21 cellular contexts compared by ENCODE assay signal in the genomic region with DNA sequence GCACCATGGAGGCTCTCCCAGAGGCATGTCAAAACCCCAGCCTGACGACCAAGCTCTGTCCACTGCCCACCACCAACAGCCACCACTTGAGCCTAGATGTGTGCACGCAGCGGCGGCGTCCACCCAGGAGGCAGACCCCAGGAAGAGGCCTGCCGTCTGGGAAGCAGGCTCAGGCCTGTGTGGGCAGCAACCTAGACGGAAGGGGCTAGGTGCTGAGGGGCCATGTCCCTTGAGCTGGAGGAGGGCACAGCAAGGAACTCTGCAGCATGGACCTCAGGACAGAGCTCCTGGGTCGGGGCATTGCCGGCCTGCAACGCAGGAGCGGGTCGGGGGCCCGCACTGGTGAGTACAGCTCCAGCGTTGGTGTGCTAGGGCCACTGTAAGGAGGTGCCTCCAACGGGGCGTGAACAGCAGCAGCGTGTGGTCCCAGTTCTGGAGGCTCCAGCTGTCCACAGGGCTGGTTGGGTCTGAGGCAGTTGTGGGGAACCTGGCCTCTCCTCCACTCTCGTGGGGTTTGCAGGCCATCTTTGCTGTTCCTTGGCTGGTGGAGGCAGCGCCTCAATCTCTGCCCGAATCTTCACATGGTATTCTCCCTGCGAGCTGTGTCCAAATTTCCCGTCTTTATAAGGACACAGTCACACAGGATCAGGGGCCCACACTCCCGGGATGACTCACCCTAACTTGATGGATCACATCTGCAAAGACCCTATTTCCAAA. TPM values are rescaled to one million over a fixed set of nuclear protein-coding genes. Genes with fewer than 3 reads are reported as not detected.
DNase-seq lines count a peak whose midpoint lies in the region; FAIRE-seq and TF ChIP-seq lines count a peak whose summit lies in the region.
"Had no signal": no experiment of that assay in that cellular context is flagged by ENCODE, and none has a peak within 500 bp of the region (broad histone marks: within the 10 kb centered on the region; RNA-seq: fewer than 3 reads in every experiment).

No MANE protein-coding gene starts in this region.

- H3K4me3 Mint-ChIP-seq in activated naive CD4-positive, alpha-beta T cell treated with anti-CD3 and anti-CD28 coated beads for 36 hours = no peak overlapping the region
- H3K4me3 Mint-ChIP-seq in activated naive CD4-positive, alpha-beta T cell treated with anti-CD3 and anti-CD28 coated beads, Interleukin-2, amount 10 ng/mL, durations not matched to agents 7 days and 5 days = no peak overlapping the region
- H3K4me3 Mint-ChIP-seq: B cell, mesothelial cell of epicardium had no signal

- peaks cover 0 to 23% (median 13%) of the 10 kb centered on the region in 4 experiments; a peak in 6 of 7 replicates for H3K27me3 ChIP-seq in H1 (replicated peaks in 1 of 4; ENCODE audit: control insufficient read depth in 3 of 4, extremely low read depth in 1 of 4, insufficient read depth in 3 of 4, low read length in 3 of 4)
- H3K27me3 ChIP-seq in osteoblast (ENCODE audit: insufficient read depth, low read length) = no peaks in the 10 kb centered on the region
- H3K27me3 ChIP-seq in vagina = no peaks in the 10 kb centered on the region
- H3K27me3 ChIP-seq: tibial nerve had no signal

- DNase-seq in activated naive CD4-positive, alpha-beta T cell treated with anti-CD3 and anti-CD28 coated beads for 36 hours = peak; percentile 2
- no peak for DNase-seq in activated naive CD4-positive, alpha-beta T cell treated with anti-CD3 and anti-CD28 coated beads, Interleukin-2, amount 10 ng/mL, durations not matched to agents 7 days and 5 days
- DNase-seq in H1 (ENCODE audit: low read depth in 1 of 2, low spot score in 2 of 2) (no peak), osteoblast (ENCODE audit: insufficient read length, low spot score, missing footprints) (peak; percentile 50), vagina (ENCODE audit: extremely low spot score in 2 of 2) (peak in 1 of 2 donors; percentile 87), D341Med (ENCODE audit: low spot score) (no peak), DMS153 treated with DMSO at 0.1 percent for 48 hours (lab: John Stamatoyannopoulos, UW; ENCODE audit: unreplicated experiment) (no peak), NCI-H526 (lab: John Stamatoyannopoulos, UW) (no peak)
- DNase-seq: activated CD4-positive, alpha-beta T cell treated with anti-CD3 and anti-CD28 coated beads, Interleukin-2, amount 50 U/mL, for 4 hours; DMS79; effector CD8-positive, alpha-beta T cell; naive thymus-derived CD4-positive, alpha-beta T cell; NCI-H226; NCI-H774; stimulated activated naive CD8-positive, alpha-beta T cell treated with anti-CD3 and anti-CD28 coated beads, Interleukin-15, Interleukin-2, amounts not matched to agents 100 U/mL and 50 U/mL, for 24 hours had no signal

- H3K4me1 Mint-ChIP-seq in activated naive CD4-positive, alpha-beta T cell treated with anti-CD3 and anti-CD28 coated beads for 36 hours (ENCODE audit: low read depth) = peaks cover 9% of the 10 kb centered on the region
- peaks cover 22% of the 10 kb centered on the region for H3K4me1 Mint-ChIP-seq in activated naive CD4-positive, alpha-beta T cell treated with anti-CD3 and anti-CD28 coated beads, Interleukin-2, amount 10 ng/mL, durations not matched to agents 7 days and 5 days

- no peak overlapping the region for H4K5ac ChIP-seq in H1 (ENCODE audit: insufficient read length, low read depth, low read length)

- TF ChIP-seq POLR2A in H1 (IDR thresholded peaks at IDR 0.05; ENCODE audit: control extremely low read depth in 1 of 2, low read depth in 2 of 2, low read length in 2 of 2) (no peak), vagina (IDR thresholded peaks at IDR 0.05) (no peak)

- no peak overlapping the region for H3K4me3 ChIP-seq in H1 (ENCODE audit: extremely low read depth in 1 of 4, insufficient read depth in 2 of 4, low read depth in 3 of 4, low read length in 4 of 4)
- no peak overlapping the region for H3K4me3 ChIP-seq in osteoblast (ENCODE audit: insufficient read depth, low read length)
- H3K4me3 ChIP-seq in vagina = no peak overlapping the region
- H3K4me3 ChIP-seq: heart right ventricle, tibial nerve had no signal

- H3K9me3 Mint-ChIP-seq in activated naive CD4-positive, alpha-beta T cell treated with anti-CD3 and anti-CD28 coated beads for 36 hours = peaks cover 5% of the 10 kb centered on the region
- H3K9me3 Mint-ChIP-seq in activated naive CD4-positive, alpha-beta T cell treated with anti-CD3 and anti-CD28 coated beads, Interleukin-2, amount 10 ng/mL, durations not matched to agents 7 days and 5 days = peaks cover 7% of the 10 kb centered on the region

- no peak overlapping the region for H3K23ac ChIP-seq in H1 (ENCODE audit: insufficient read length)

- H2AFZ ChIP-seq in H1 (ENCODE audit: low read length) (no peak overlapping the region), osteoblast (ENCODE audit: low read length) (no peak overlapping the region)

- H2BK120ac ChIP-seq in H1 (replicated peaks; ENCODE audit: low read depth, low read length) = no peak overlapping the region

- H3K36me3 Mint-ChIP-seq in activated naive CD4-positive, alpha-beta T cell treated with anti-CD3 and anti-CD28 coated beads for 36 hours (ENCODE audit: low read depth) = peaks cover 4% of the 10 kb centered on the region
- peaks cover 5% of the 10 kb centered on the region for H3K36me3 Mint-ChIP-seq in activated naive CD4-positive, alpha-beta T cell treated with anti-CD3 and anti-CD28 coated beads, Interleukin-2, amount 10 ng/mL, durations not matched to agents 7 days and 5 days

- TF ChIP-seq CTCF in H1 (IDR thresholded peaks at IDR 0.05; ENCODE audit: control extremely low read depth in 1 of 3, insufficient read depth in 1 of 3, low read depth in 1 of 3, low read length in 3 of 3) (no peak), osteoblast (IDR thresholded peaks at IDR 0.05; ENCODE audit: extremely low read depth, low read depth, low read length) (no peak), vagina (IDR thresholded peaks at IDR 0.05) (no peak)

- 93% methylated on average over 23 of the region's 23 CpGs; no CpG with 5 or more reads in 1 of the 2 experiments for WGBS in H1 (ENCODE audit: extremely low coverage in 1 of 2, insufficient coverage in 1 of 2, insufficient read length in 1 of 2, insufficient replicate concordance in 2 of 2, low coverage in 1 of 2, low lambda C conversion rate in 2 of 2, missing lambda C conversion rate in 1 of 2), 2 experiments

- no peak overlapping the region for H3K4ac ChIP-seq in H1 (replicated peaks; ENCODE audit: insufficient read length, low read depth, low read length)

- H3K36me3 ChIP-seq in H1 (ENCODE audit: control insufficient read depth in 2 of 4, insufficient read depth in 4 of 4, low read length in 3 of 4) = peaks cover 0 to 4% (median 0%) of the 10 kb centered on the region in 4 experiments; a peak in 1 of 8 replicates
- H3K36me3 ChIP-seq in osteoblast (ENCODE audit: insufficient read depth, low read length) = no peaks in the 10 kb centered on the region
- H3K36me3 ChIP-seq in vagina = no peaks in the 10 kb centered on the region
- H3K36me3 ChIP-seq: heart right ventricle had no signal

- peaks cover 6% of the 10 kb centered on the region for H3K27me3 Mint-ChIP-seq in activated naive CD4-positive, alpha-beta T cell treated with anti-CD3 and anti-CD28 coated beads for 36 hours (ENCODE audit: low read depth)
- peaks cover 29% of the 10 kb centered on the region for H3K27me3 Mint-ChIP-seq in activated naive CD4-positive, alpha-beta T cell treated with anti-CD3 and anti-CD28 coated beads, Interleukin-2, amount 10 ng/mL, durations not matched to agents 7 days and 5 days

- intact Hi-C loops in activated naive CD4-positive, alpha-beta T cell treated with anti-CD3 and anti-CD28 coated beads for 36 hours (cut with micrococcal nuclease) = loop anchor here (10.0 kb wide), 1 partner anchor 663 kb away; a partner anchor contains a TSS
- intact Hi-C loops in vagina (cut with DNase I) = no loop called here

- H3K27ac ChIP-seq in H1 (ENCODE audit: low read depth, low read length) (no peak overlapping the region), osteoblast (ENCODE audit: low read depth, low read length) (no peak overlapping the region), vagina (peak overlapping the region; percentile 57)
- H3K27ac ChIP-seq: heart right ventricle, VCaP had no signal

- H3K9me3 ChIP-seq in H1 (ENCODE audit: insufficient read depth in 2 of 2, low read depth in 1 of 2, low read length in 1 of 2) (no peaks in the 10 kb centered on the region), osteoblast (ENCODE audit: low read depth, low read length) (no peaks in the 10 kb centered on the region), vagina (no peaks in the 10 kb centered on the region)

- no peak overlapping the region for H3K14ac ChIP-seq in H1 (ENCODE audit: insufficient read length)

- H2BK15ac ChIP-seq in H1 (ENCODE audit: low read length) = no peak overlapping the region

- H3K23me2 ChIP-seq in H1 (ENCODE audit: low read depth, low read length) = peaks cover 16% of the 10 kb centered on the region; the same call in 1 of the 2 replicates

- no peak overlapping the region for H3K27ac Mint-ChIP-seq in activated naive CD4-positive, alpha-beta T cell treated with anti-CD3 and anti-CD28 coated beads for 36 hours
- H3K27ac Mint-ChIP-seq in activated naive CD4-positive, alpha-beta T cell treated with anti-CD3 and anti-CD28 coated beads, Interleukin-2, amount 10 ng/mL, durations not matched to agents 7 days and 5 days = no peak overlapping the region
- H3K27ac Mint-ChIP-seq: activated T-helper 2 cell treated with anti-CD3 and anti-CD28 coated beads, Interferon-gamma antibody, Interleukin-2, Interleukin-4, amounts not matched to agents 10 μg/mL and 5 μg/mL and 100 μg/mL, durations not matched to agents 14 hours and 24 hours and 36 hours; B cell; mesothelial cell of epicardium; naive thymus-derived CD4-positive, alpha-beta T cell had no signal

- no peak for TF ChIP-seq RAD21 in H1 (IDR thresholded peaks at IDR 0.05 in 1 of 2, conservative IDR thresholded peaks at IDR 0.05 in 1 of 2; ENCODE audit: low read depth in 2 of 2, low read length in 2 of 2)

- no peak overlapping the region for H4K8ac ChIP-seq in H1 (ENCODE audit: extremely low read depth, insufficient read depth, low read length)

- peaks cover 0 to 10% of the 10 kb centered on the region in 2 experiments for H4K20me1 ChIP-seq in H1 (replicated peaks in 1 of 2; ENCODE audit: control insufficient read depth in 1 of 2, insufficient read depth in 2 of 2, low read length in 2 of 2)
- H4K20me1 ChIP-seq in osteoblast (ENCODE audit: insufficient read depth, low read length) = no peaks in the 10 kb centered on the region

- no peak overlapping the region for H3K18ac ChIP-seq in H1 (ENCODE audit: extremely low read depth, low read length)

- H3K56ac ChIP-seq in H1 (replicated peaks; ENCODE audit: insufficient read length, low read depth, low read length) = no peak overlapping the region

- H3K4me1 ChIP-seq in H1 (replicated peaks in 1 of 4; ENCODE audit: control insufficient read depth in 3 of 4, insufficient read depth in 4 of 4, low read length in 3 of 4) (peaks cover 0 to 5% (median under 1%) of the 10 kb centered on the region in 4 experiments; a peak in 3 of 7 replicates), osteoblast (ENCODE audit: insufficient read depth, low read length) (peaks cover 9% of the 10 kb centered on the region), vagina (peaks cover 34% of the 10 kb centered on the region)

- H3K4me2 ChIP-seq in H1 (ENCODE audit: insufficient read depth in 1 of 2, low read depth in 2 of 2, low read length in 2 of 2) (no peak overlapping the region), osteoblast (ENCODE audit: insufficient read depth, low read length) (no peak overlapping the region)

- POLR2A ChIA-PET in H1 (lab: Charles Lee; ENCODE audit: partially characterized antibody) = interaction anchor here (0.6 to 1.7 kb wide), 6 partner anchors 22 to 62 kb away, joined by 3 to 5 read pairs (median 3); no protein-coding TSS in a partner anchor

- peak overlapping the region; percentile 53; the same call in 1 of the 2 replicates for H2AK5ac ChIP-seq in H1 (ENCODE audit: low read depth, low read length)

- FAIRE-seq in H1 (lab: Jason Lieb, UNC) = no peak

- H2BK12ac ChIP-seq in H1 (ENCODE audit: low read depth, low read length) = peak overlapping the region; percentile 80; the same call in 1 of the 2 replicates

- no peak overlapping the region for H4K91ac ChIP-seq in H1 (replicated peaks; ENCODE audit: insufficient read length, low read length)

- CTCF ChIA-PET in activated naive CD4-positive, alpha-beta T cell treated with anti-CD3 and anti-CD28 coated beads for 36 hours (lab: Charles Lee) = interaction anchor here (0.7 to 1.9 kb wide), 2 partner anchors 24 to 53 kb away, joined by 3 to 6 read pairs; no protein-coding TSS in a partner anchor
- CTCF ChIA-PET in activated naive CD4-positive, alpha-beta T cell treated with anti-CD3 and anti-CD28 coated beads, Interleukin-2, amount 10 ng/mL, durations not matched to agents 7 days and 5 days (lab: Charles Lee) = no interaction called here
- CTCF ChIA-PET in H1 (lab: Charles Lee; ENCODE audit: partially characterized antibody) = interaction anchor here (0.6 to 3.5 kb wide), 26 partner anchors 9 to 653 kb away, joined by 3 to 37 read pairs (median 5); a partner anchor contains a TSS

- H2BK5ac ChIP-seq in H1 (ENCODE audit: low read depth, low read length) = peak overlapping the region; percentile 44; the same call in 1 of the 2 replicates

- no peak overlapping the region for H2BK20ac ChIP-seq in H1 (ENCODE audit: low read length)

- no peak overlapping the region for H3K9ac ChIP-seq in H1 (replicated peaks in 1 of 4; ENCODE audit: extremely low read depth in 1 of 4, low read depth in 3 of 4, low read length in 3 of 4)

- TF ChIP-seq EP300 in H1 (IDR thresholded peaks at IDR 0.05; ENCODE audit: borderline replicate concordance in 1 of 2, low read depth in 2 of 2, low read length in 2 of 2) = no peak

- no peaks in the 10 kb centered on the region for H3K79me1 ChIP-seq in H1 (ENCODE audit: low read depth, low read length)

- H3K79me2 ChIP-seq in H1 (ENCODE audit: control insufficient read depth in 1 of 2, insufficient read depth in 2 of 2, low read length in 2 of 2) (no peaks in the 10 kb centered on the region), osteoblast (ENCODE audit: insufficient read depth, low read length) (peaks cover 3% of the 10 kb centered on the region)

RNA-seq across cellular contexts. Expression of a gene that starts 20.5 kb away (rescaled TPM):
- total RNA-seq in activated naive CD4-positive, alpha-beta T cell treated with anti-CD3 and anti-CD28 coated beads for 36 hours = 1 to 10 TPM; 1.3 to 1.6 TPM
- total RNA-seq in H1 (2021; fragmentation: NEBNext Ultra II Directional; extraction: Animal tissue kit (Norgen Biotek cat#: 25700)) = 2.8 and 2.9 TPM in 2 replicates
- 3.1 and 3.7 TPM in 2 replicates for polyA plus RNA-seq in H1 (2011; rRNA removed)
- 2.5 TPM for polyA plus RNA-seq in H1 (2011; cell fraction: cytosol; rRNA removed)
- polyA plus RNA-seq in H1 (2011; cell fraction: nucleus; rRNA removed) = 4.0 TPM
- 1.5 to 3.3 TPM (median 2.9 TPM) in 4 replicates for polyA plus RNA-seq in H1 (2012, experiment 1 of 2)
- 2.3 TPM for polyA plus RNA-seq in H1 (2012, experiment 2 of 2)
- polyA plus RNA-seq in H1 (2013, experiment 1 of 2) = 1.2 TPM
- 1.2 TPM for polyA plus RNA-seq in H1 (2013, experiment 2 of 2)
- 3.4 and 4.0 TPM in 2 replicates for polyA minus RNA-seq in H1 (2011; rRNA and poly(A)+ RNA removed)
- 2.7 TPM for polyA minus RNA-seq in H1 (2011; cell fraction: cytosol; rRNA and poly(A)+ RNA removed)
- 7.3 TPM for polyA minus RNA-seq in H1 (2011; cell fraction: nucleus; rRNA and poly(A)+ RNA removed)
- total RNA-seq in osteoblast = 2.9 TPM in 2 replicates
- 7.6 TPM for total RNA-seq in vagina

RNA-seq across cellular contexts. Expression of a gene that starts 25.8 kb away (rescaled TPM):
- 100 to 1,000 TPM; 114 to 115 TPM for total RNA-seq in activated naive CD4-positive, alpha-beta T cell treated with anti-CD3 and anti-CD28 coated beads for 36 hours
- 62.1 and 71.5 TPM in 2 replicates for total RNA-seq in H1 (2021; fragmentation: NEBNext Ultra II Directional; extraction: Animal tissue kit (Norgen Biotek cat#: 25700))
- 68.1 and 89.8 TPM in 2 replicates for polyA plus RNA-seq in H1 (2011; rRNA removed)
- polyA plus RNA-seq in H1 (2011; cell fraction: cytosol; rRNA removed) = 86.7 TPM
- polyA plus RNA-seq in H1 (2011; cell fraction: nucleus; rRNA removed) = 135 TPM
- polyA plus RNA-seq in H1 (2012, experiment 1 of 2) = 53.7 to 73.1 TPM (median 68.0 TPM) in 4 replicates
- polyA plus RNA-seq in H1 (2012, experiment 2 of 2) = 53.5 TPM
- polyA plus RNA-seq in H1 (2013, experiment 1 of 2) = 44.6 TPM
- 45.6 TPM for polyA plus RNA-seq in H1 (2013, experiment 2 of 2)
- 43.3 and 54.9 TPM in 2 replicates for polyA minus RNA-seq in H1 (2011; rRNA and poly(A)+ RNA removed)
- polyA minus RNA-seq in H1 (2011; cell fraction: cytosol; rRNA and poly(A)+ RNA removed) = 46.9 TPM
- polyA minus RNA-seq in H1 (2011; cell fraction: nucleus; rRNA and poly(A)+ RNA removed) = 28.2 TPM
- total RNA-seq in osteoblast (156 and 188 TPM in 2 replicates), vagina (92.8 TPM)

RNA-seq across cellular contexts. Expression of a gene that starts 43.7 kb away (rescaled TPM):
- 1 to 10 TPM; 3.3 TPM for total RNA-seq in activated naive CD4-positive, alpha-beta T cell treated with anti-CD3 and anti-CD28 coated beads for 36 hours
- 32.3 and 33.8 TPM in 2 replicates for total RNA-seq in H1 (2021; fragmentation: NEBNext Ultra II Directional; extraction: Animal tissue kit (Norgen Biotek cat#: 25700))
- polyA plus RNA-seq in H1 (2011; rRNA removed) = 9.1 and 15.2 TPM in 2 replicates
- polyA plus RNA-seq in H1 (2011; cell fraction: cytosol; rRNA removed) = 9.4 TPM
- polyA plus RNA-seq in H1 (2011; cell fraction: nucleus; rRNA removed) = 34.9 TPM
- polyA plus RNA-seq in H1 (2012, experiment 1 of 2) = 14.3 to 23.9 TPM (median 20.7 TPM) in 4 replicates
- polyA plus RNA-seq in H1 (2012, experiment 2 of 2) = 13.0 TPM
- 17.1 TPM for polyA plus RNA-seq in H1 (2013, experiment 1 of 2)
- 16.2 TPM for polyA plus RNA-seq in H1 (2013, experiment 2 of 2)
- polyA minus RNA-seq in H1 (2011; rRNA and poly(A)+ RNA removed) = 4.7 and 5.7 TPM in 2 replicates
- polyA minus RNA-seq in H1 (2011; cell fraction: cytosol; rRNA and poly(A)+ RNA removed) = 11.5 TPM
- polyA minus RNA-seq in H1 (2011; cell fraction: nucleus; rRNA and poly(A)+ RNA removed) = 11.6 TPM
- total RNA-seq in osteoblast (17.1 and 21.0 TPM in 2 replicates), vagina (17.9 TPM)

Comparison
In these comparisons a context has a peak if more than half of its experiments do, and no peak if none do; other contexts are left out.
1. DNase-seq: peak in activated naive CD4-positive, alpha-beta T cell treated with anti-CD3 and anti-CD28 coated beads for 36 hours (single experiment) and osteoblast (single experiment); none in activated naive CD4-positive, alpha-beta T cell treated with anti-CD3 and anti-CD28 coated beads, Interleukin-2, amount 10 ng/mL, durations not matched to agents 7 days and 5 days (single experiment), H1 (0 of 2), D341Med (single experiment), DMS153 treated with DMSO at 0.1 percent for 48 hours (single experiment) and NCI-H526 (0 of 2).